12 cellular contexts compared by ENCODE assay signal in genomic region chr6:111832833-111833418, GRCh38. TPM values are rescaled to one million over a fixed set of nuclear protein-coding genes. Genes with fewer than 3 reads are reported as not detected.
DNase-seq lines count a peak whose midpoint lies in the region; ATAC-seq, FAIRE-seq and TF ChIP-seq lines count a peak whose summit lies in the region.
"Had no signal": no experiment of that assay in that cellular context is flagged by ENCODE, and none has a peak within 500 bp of the region (broad histone marks: within the 10 kb centered on the region; RNA-seq: fewer than 3 reads in every experiment).

No MANE protein-coding gene starts in this region.

- peak; percentile 35 for ATAC-seq in GM18499 (IDR thresholded peaks at IDR 0.05; ENCODE audit: insufficient read depth, unreplicated experiment)
- ATAC-seq in GM21447 (IDR thresholded peaks at IDR 0.05; ENCODE audit: unreplicated experiment) = peak; percentile 46
- no peak for ATAC-seq in lower lobe of right lung

- H3K4me1 ChIP-seq in MM.1S (ENCODE audit: low read length) = peaks cover 23% of the 10 kb centered on the region
- peaks cover 14% of the 10 kb centered on the region for H3K4me1 ChIP-seq in lower lobe of right lung

- peaks cover 2 to 13% (median 12%) of the 10 kb centered on the region in 3 donors for H3K27me3 Mint-ChIP-seq in immature natural killer cell (ENCODE audit: low read depth in 3 of 3)

- intact Hi-C loops in lower lobe of right lung (cut with DNase I) = no loop called here

- H3K27ac ChIP-seq in MM.1S (ENCODE audit: low read length) (peak overlapping the region; percentile 38; the same call in 1 of the 2 replicates), lower lobe of right lung (no peak overlapping the region), WERI-Rb-1 (no peak overlapping the region)

- H3K9me3 ChIP-seq in MM.1S (replicated peaks; ENCODE audit: insufficient read depth, low read length) (no peaks in the 10 kb centered on the region), lower lobe of right lung (no peaks in the 10 kb centered on the region), WERI-Rb-1 (ENCODE audit: severe bottlenecking) (no peaks in the 10 kb centered on the region)
- H3K9me3 ChIP-seq: esophagus squamous epithelium had no signal

- H3K27me3 ChIP-seq in MM.1S (replicated peaks; ENCODE audit: insufficient read depth, low read length) (no peaks in the 10 kb centered on the region), lower lobe of right lung (ENCODE audit: low read depth) (no peaks in the 10 kb centered on the region), WERI-Rb-1 (ENCODE audit: insufficient read depth, low read depth, severe bottlenecking) (no peaks in the 10 kb centered on the region)
- H3K27me3 ChIP-seq: esophagus squamous epithelium had no signal

- no peak overlapping the region for H2AFZ ChIP-seq in MM.1S (ENCODE audit: low read length)

- peak overlapping the region; percentile 33 to 77 (median 66) for H3K4me3 Mint-ChIP-seq in immature natural killer cell

- H3K4me2 ChIP-seq in MM.1S (ENCODE audit: low read depth, low read length) = peak overlapping the region; percentile 76

- peak; percentile 60 for DNase-seq in MM.1S
- DNase-seq in immature natural killer cell = no peak
- DNase-seq in HTR-8/SVneo (ENCODE audit: insufficient read length, low spot score) = no peak
- DNase-seq in lower lobe of right lung = no peak
- DNase-seq in WERI-Rb-1 = no peak
- no peak for DNase-seq in NCI-H526 (lab: John Stamatoyannopoulos, UW)
- DNase-seq: esophagus squamous epithelium, GOT3, NCI-H748 treated with DMSO at 0.1 percent for 48 hours had no signal

- H3K36me3 ChIP-seq in MM.1S (replicated peaks; ENCODE audit: insufficient read depth, low read length) = no peaks in the 10 kb centered on the region
- H3K36me3 ChIP-seq in lower lobe of right lung = no peaks in the 10 kb centered on the region
- H3K36me3 ChIP-seq in WERI-Rb-1 = no peaks in the 10 kb centered on the region
- H3K36me3 ChIP-seq: esophagus squamous epithelium had no signal

- no peak overlapping the region for H3K9ac ChIP-seq in MM.1S (ENCODE audit: low read length)

- no peaks in the 10 kb centered on the region for H3K9me2 ChIP-seq in MM.1S (replicated peaks; ENCODE audit: insufficient read depth, low read length)

- no peak overlapping the region; the same call in 1 of the 2 replicates for H3K4me3 ChIP-seq in MM.1S (ENCODE audit: low read length)
- no peak overlapping the region for H3K4me3 ChIP-seq in lower lobe of right lung
- no peak overlapping the region for H3K4me3 ChIP-seq in WERI-Rb-1 (ENCODE audit: low read depth, low read length)
- H3K4me3 ChIP-seq: esophagus squamous epithelium, lung had no signal

- no peak for FAIRE-seq in HTR-8/SVneo (lab: Jason Lieb, UNC)

- H3K9me3 Mint-ChIP-seq in immature natural killer cell = no peaks in the 10 kb centered on the region

- TF ChIP-seq CTCF in MM.1S (IDR thresholded peaks at IDR 0.05; ENCODE audit: low read length) = no peak
- TF ChIP-seq CTCF in lower lobe of right lung (IDR thresholded peaks at IDR 0.05) = no peak
- no peak for TF ChIP-seq CTCF in WERI-Rb-1 (IDR thresholded peaks at IDR 0.05; ENCODE audit: low read depth, low read length)

- no peaks in the 10 kb centered on the region for H3K79me2 ChIP-seq in MM.1S (ENCODE audit: low read length)

- peaks cover 0 to 43% of the 10 kb centered on the region in 2 donors for H3K4me1 Mint-ChIP-seq in immature natural killer cell

- no peaks in the 10 kb centered on the region for H4K20me1 ChIP-seq in MM.1S (ENCODE audit: insufficient read depth, low read length)

- H3K27ac Mint-ChIP-seq in immature natural killer cell = peak overlapping the region in 4 of 6 donors; percentile 87 to 98 (median 94)

- peaks cover 0 to 11% (median 3%) of the 10 kb centered on the region in 3 donors for H3K36me3 Mint-ChIP-seq in immature natural killer cell

- peaks cover 5% of the 10 kb centered on the region for H3F3A ChIP-seq in MM.1S (ENCODE audit: insufficient read depth, low read length)

RNA-seq across cellular contexts. Expression of gene FYN, which starts 40.3 kb away (rescaled TPM):
- 100 to 1,000 TPM; 358 to 488 (median 414) TPM for polyA plus RNA-seq in immature natural killer cell
- 99.2 TPM for total RNA-seq in lower lobe of right lung

Comparison
In these comparisons a context has a peak if more than half of its experiments do, and no peak if none do; other contexts are left out.
1. ATAC-seq: peak in GM18499 (single experiment) and GM21447 (single experiment); none in lower lobe of right lung (0 of 2).